ENCODE assay signal across 8 cellular contexts in genomic region chr1:32239790-32240139, GRCh38. TPM values are rescaled to one million over a fixed set of nuclear protein-coding genes. Genes with fewer than 3 reads are reported as not detected.
DNase-seq lines count a peak whose midpoint lies in the region; ATAC-seq and TF ChIP-seq lines count a peak whose summit lies in the region.

No MANE protein-coding gene starts in this region.

- H3K27me3 ChIP-seq in adrenal gland (no peaks in the 10 kb centered on the region), layer of hippocampus (ENCODE audit: control insufficient read depth, insufficient read depth, low read length) (no peaks in the 10 kb centered on the region), tibial artery (no peaks in the 10 kb centered on the region)

- H3K9me3 Mint-ChIP-seq in activated CD8-positive, alpha-beta memory T cell treated with anti-CD3 and anti-CD28 coated beads, Interleukin-2, amount 10 ng/mL, durations not matched to agents 7 days and 5 days (ENCODE audit: low read depth): no peaks in the 10 kb centered on the region

- no peaks in the 10 kb centered on the region for H3K36me3 Mint-ChIP-seq in activated CD8-positive, alpha-beta memory T cell treated with anti-CD3 and anti-CD28 coated beads, Interleukin-2, amount 10 ng/mL, durations not matched to agents 7 days and 5 days

- H3K4me1 ChIP-seq in adrenal gland (replicated peaks in 1 of 2) (peaks cover 30 to 47% of the 10 kb centered on the region in 2 donors), tibial artery (peaks cover 0 to 22% (median 19%) of the 10 kb centered on the region in 4 donors)

- no peak for DNase-seq in activated CD8-positive, alpha-beta memory T cell treated with anti-CD3 and anti-CD28 coated beads, Interleukin-2, amount 10 ng/mL, durations not matched to agents 7 days and 5 days
- DNase-seq in activated CD8-positive, alpha-beta memory T cell treated with anti-CD3 and anti-CD28 coated beads, Interleukin-2, amount 50 U/mL, for 4 hours: no peak
- peak in 6 of 7 donors; percentile 61 to 72 (median 67) for DNase-seq in adrenal gland
- peak in 1 of 2 donors; percentile 70 for DNase-seq in tibial artery

- 39 to 83% (median 49%) methylated on average over 1 to 20 of the region's 20 CpGs for WGBS in adrenal gland, 4 donors

- H3K4me3 ChIP-seq in adrenal gland (peak overlapping the region in 2 of 4 donors; percentile 32 to 60), tibial artery (peak overlapping the region; percentile 60 to 61)

- no peak for TF ChIP-seq POLR2A in adrenal gland (IDR thresholded peaks at IDR 0.05)

- TF ChIP-seq CTCF in adrenal gland (IDR thresholded peaks at IDR 0.05): no peak
- TF ChIP-seq CTCF in tibial artery (IDR thresholded peaks at IDR 0.05): no peak

- peak overlapping the region; percentile 76 for H3K4me3 Mint-ChIP-seq in activated CD8-positive, alpha-beta memory T cell treated with anti-CD3 and anti-CD28 coated beads, Interleukin-2, amount 10 ng/mL, durations not matched to agents 7 days and 5 days

- intact Hi-C loops in adrenal gland (cut with DNase I): no loop called here
- intact Hi-C loops in tibial artery (cut with DNase I; ENCODE audit: low total_unique reads): loop anchor here (5.0 to 10.0 kb wide), 2 partner anchors 32 to 55 kb away; partner anchors contain the start of genes DCDC2B and IQCC

- H3K4me1 Mint-ChIP-seq in activated CD8-positive, alpha-beta memory T cell treated with anti-CD3 and anti-CD28 coated beads, Interleukin-2, amount 10 ng/mL, durations not matched to agents 7 days and 5 days: peaks cover 21% of the 10 kb centered on the region

- peaks cover 0 to 3% of the 10 kb centered on the region in 2 donors for H3K36me3 ChIP-seq in adrenal gland (replicated peaks in 1 of 2)
- peaks cover 0 to 9% (median 3%) of the 10 kb centered on the region in 3 donors for H3K36me3 ChIP-seq in tibial artery

- H3K27ac Mint-ChIP-seq in activated CD8-positive, alpha-beta memory T cell treated with anti-CD3 and anti-CD28 coated beads, Interleukin-2, amount 10 ng/mL, durations not matched to agents 7 days and 5 days: no peak overlapping the region

- H3K9me3 ChIP-seq in adrenal gland (replicated peaks in 1 of 3) (no peaks in the 10 kb centered on the region), tibial artery (no peaks in the 10 kb centered on the region)

- no peaks in the 10 kb centered on the region for H3K27me3 Mint-ChIP-seq in activated CD8-positive, alpha-beta memory T cell treated with anti-CD3 and anti-CD28 coated beads, Interleukin-2, amount 10 ng/mL, durations not matched to agents 7 days and 5 days

- no peak for ATAC-seq in activated CD8-positive, alpha-beta memory T cell treated with anti-CD3 and anti-CD28 coated beads, Interleukin-2, amount 10 ng/mL, durations not matched to agents 7 days and 5 days
- ATAC-seq in HG02763 (IDR thresholded peaks at IDR 0.05; ENCODE audit: unreplicated experiment) (no peak), GM21717 (IDR thresholded peaks at IDR 0.05; ENCODE audit: unreplicated experiment) (no peak), GM18858 (IDR thresholded peaks at IDR 0.05; ENCODE audit: unreplicated experiment) (no peak)

- CTCF ChIA-PET in activated CD8-positive, alpha-beta memory T cell treated with anti-CD3 and anti-CD28 coated beads, Interleukin-2, amount 10 ng/mL, durations not matched to agents 7 days and 5 days (lab: Charles Lee): interaction anchor here (1.0 to 7.2 kb wide), 12 partner anchors 10 to 131 kb away, joined by 3 to 87 read pairs (median 4); partner anchors contain the start of genes FAM167B, HDAC1 and LCK

- H3K27ac ChIP-seq in adrenal gland: peak overlapping the region in 4 of 5 donors; percentile 68 to 95 (median 88)
- peak overlapping the region; percentile 54 for H3K27ac ChIP-seq in layer of hippocampus (ENCODE audit: low read depth, low read length)
- H3K27ac ChIP-seq in tibial artery: peak overlapping the region; percentile 77 to 87

RNA-seq across cellular contexts. Expression of gene FAM167B, which starts 7.3 kb away (rescaled TPM):
- total RNA-seq in activated CD8-positive, alpha-beta memory T cell treated with anti-CD3 and anti-CD28 coated beads, Interleukin-2, amount 10 ng/mL, durations not matched to agents 7 days and 5 days: 1 to 10 TPM in 1 of 2 experiments, under 1 TPM in 1; 0.80 to 1.2 TPM
- 10 to 100 TPM; 19.4 to 34.5 (median 26.3) TPM for total RNA-seq in adrenal gland
- polyA plus RNA-seq in adrenal gland: 10 to 100 TPM in 2 of 3 donors, 1 to 10 TPM in 1; 5.8 to 58.2 (median 30.0) TPM

RNA-seq across cellular contexts. Expression of gene LCK, which starts 11.3 kb away (rescaled TPM):
- 100 to 1,000 TPM; 441 to 481 TPM for total RNA-seq in activated CD8-positive, alpha-beta memory T cell treated with anti-CD3 and anti-CD28 coated beads, Interleukin-2, amount 10 ng/mL, durations not matched to agents 7 days and 5 days
- total RNA-seq in adrenal gland: 1 to 10 TPM in 6 of 8 donors, under 1 TPM in 2; 0.30 to 2.7 (median 1.9) TPM
- 1 to 10 TPM in 2 of 3 donors, under 1 TPM in 1; 0.46 to 2.9 (median 1.2) TPM for polyA plus RNA-seq in adrenal gland

RNA-seq across cellular contexts. Expression of gene EIF3I, which starts 17.6 kb away (rescaled TPM):
- total RNA-seq in activated CD8-positive, alpha-beta memory T cell treated with anti-CD3 and anti-CD28 coated beads, Interleukin-2, amount 10 ng/mL, durations not matched to agents 7 days and 5 days: 100 to 1,000 TPM; 162 to 227 TPM
- 100 to 1,000 TPM; 187 to 672 (median 200) TPM for total RNA-seq in adrenal gland
- polyA plus RNA-seq in adrenal gland: 100 to 1,000 TPM; 196 to 312 (median 294) TPM

RNA-seq across cellular contexts. Expression of gene TMEM234, which starts 17.6 kb away (rescaled TPM):
- 10 to 100 TPM; 11.7 to 12.3 TPM for total RNA-seq in activated CD8-positive, alpha-beta memory T cell treated with anti-CD3 and anti-CD28 coated beads, Interleukin-2, amount 10 ng/mL, durations not matched to agents 7 days and 5 days
- 10 to 100 TPM in 6 of 8 donors, 1 to 10 TPM in 2; 2.1 to 27.1 (median 16.3) TPM for total RNA-seq in adrenal gland
- polyA plus RNA-seq in adrenal gland: 10 to 100 TPM; 10.2 to 57.7 (median 34.6) TPM

RNA-seq across cellular contexts. Expression of gene DCDC2B, which starts 30.9 kb away (rescaled TPM):
- total RNA-seq in activated CD8-positive, alpha-beta memory T cell treated with anti-CD3 and anti-CD28 coated beads, Interleukin-2, amount 10 ng/mL, durations not matched to agents 7 days and 5 days: under 1 TPM in 1 of 2 experiments, not detected in 1; 0.16 TPM
- not detected for total RNA-seq in adrenal gland
- not detected for polyA plus RNA-seq in adrenal gland

Comparison
In these comparisons a context has a peak if more than half of its experiments do, and no peak if none do; other contexts are left out.
1. DNase-seq: peak in adrenal gland (6 of 7); none in activated CD8-positive, alpha-beta memory T cell treated with anti-CD3 and anti-CD28 coated beads, Interleukin-2, amount 10 ng/mL, durations not matched to agents 7 days and 5 days (single experiment) and activated CD8-positive, alpha-beta memory T cell treated with anti-CD3 and anti-CD28 coated beads, Interleukin-2, amount 50 U/mL, for 4 hours (single experiment).
2. RNA of gene FAM167B, which starts 7.3 kb away (total RNA-seq): 19.4 to 34.5 TPM in adrenal gland; 0.80 to 1.2 TPM in activated CD8-positive, alpha-beta memory T cell treated with anti-CD3 and anti-CD28 coated beads, Interleukin-2, amount 10 ng/mL, durations not matched to agents 7 days and 5 days; every median in the first group is over 4 times any median in the second.
3. RNA of gene LCK, which starts 11.3 kb away (total RNA-seq): 441 to 481 TPM in activated CD8-positive, alpha-beta memory T cell treated with anti-CD3 and anti-CD28 coated beads, Interleukin-2, amount 10 ng/mL, durations not matched to agents 7 days and 5 days; 0.30 to 2.7 TPM in adrenal gland; every median in the first group is over 100 times any median in the second.
4. Peak in every context shown above with its lines, with median percentiles within 50 percentile points of each other: H3K27ac ChIP-seq.